In genomic region chr12:11902525-11902875, GRCh38 we compare ENCODE assay signal across 21 cellular contexts.
DNase-seq lines count a peak whose midpoint lies in the region; ATAC-seq and TF ChIP-seq lines count a peak whose summit lies in the region.
"Had no signal": no experiment of that assay in that cellular context is flagged by ENCODE, and none has a peak within 500 bp of the region (broad histone marks: within the 10 kb centered on the region; RNA-seq: fewer than 3 reads in every experiment).

No MANE protein-coding gene starts in this region.

- peaks cover 42% of the 10 kb centered on the region for H3K4me1 Mint-ChIP-seq in activated naive CD4-positive, alpha-beta T cell treated with anti-CD3 and anti-CD28 coated beads, Interleukin-2, amount 10 ng/mL, durations not matched to agents 7 days and 5 days
- peaks cover 45% of the 10 kb centered on the region for H3K4me1 Mint-ChIP-seq in activated CD8-positive, alpha-beta T cell treated with anti-CD3 and anti-CD28 coated beads for 36 hours (ENCODE audit: low read depth)
- H3K4me1 Mint-ChIP-seq in stimulated activated naive CD8-positive, alpha-beta T cell treated with anti-CD3 and anti-CD28 coated beads, Interleukin-15, Interleukin-2, amounts not matched to agents 100 ng/mL and 50 ng/mL, for 24 hours (ENCODE audit: low read depth): peaks cover 39% of the 10 kb centered on the region

- POLR2A ChIA-PET in activated CD8-positive, alpha-beta T cell treated with anti-CD3 and anti-CD28 coated beads for 36 hours (lab: Charles Lee): interaction anchor here (1.3 kb wide), 1 partner anchor 107 kb away, joined by 11 read pairs; no protein-coding TSS in a partner anchor

- H3K9me3 Mint-ChIP-seq in activated naive CD4-positive, alpha-beta T cell treated with anti-CD3 and anti-CD28 coated beads, Interleukin-2, amount 10 ng/mL, durations not matched to agents 7 days and 5 days: peaks cover 6% of the 10 kb centered on the region
- peaks cover 7% of the 10 kb centered on the region for H3K9me3 Mint-ChIP-seq in activated CD8-positive, alpha-beta T cell treated with anti-CD3 and anti-CD28 coated beads for 36 hours
- H3K9me3 Mint-ChIP-seq in stimulated activated naive CD8-positive, alpha-beta T cell treated with anti-CD3 and anti-CD28 coated beads, Interleukin-15, Interleukin-2, amounts not matched to agents 100 ng/mL and 50 ng/mL, for 24 hours: peaks cover 13% of the 10 kb centered on the region

- H3K27me3 Mint-ChIP-seq in activated naive CD4-positive, alpha-beta T cell treated with anti-CD3 and anti-CD28 coated beads, Interleukin-2, amount 10 ng/mL, durations not matched to agents 7 days and 5 days: peaks cover 3% of the 10 kb centered on the region
- peaks cover 5% of the 10 kb centered on the region for H3K27me3 Mint-ChIP-seq in activated CD8-positive, alpha-beta T cell treated with anti-CD3 and anti-CD28 coated beads for 36 hours
- H3K27me3 Mint-ChIP-seq in stimulated activated naive CD8-positive, alpha-beta T cell treated with anti-CD3 and anti-CD28 coated beads, Interleukin-15, Interleukin-2, amounts not matched to agents 100 ng/mL and 50 ng/mL, for 24 hours: peaks cover 5% of the 10 kb centered on the region
- H3K27me3 Mint-ChIP-seq: activated naive CD8-positive, alpha-beta T cell; dendritic cell treated with granulocyte-macrophage colony-stimulating factor and Interleukin-4, amounts not matched to agents 40 ng/mL and 50 ng/mL, for 4 days had no signal

- no peak for DNase-seq in activated naive CD4-positive, alpha-beta T cell treated with anti-CD3 and anti-CD28 coated beads, Interleukin-2, amount 10 ng/mL, durations not matched to agents 7 days and 5 days
- DNase-seq in activated naive CD4-positive, alpha-beta T cell (lab: John Stamatoyannopoulos, UW): no peak
- no peak for DNase-seq in activated CD8-positive, alpha-beta T cell treated with anti-CD3 and anti-CD28 coated beads for 36 hours
- DNase-seq in EL: no peak
- no peak for DNase-seq in NCI-H1048 (lab: John Stamatoyannopoulos, UW)
- DNase-seq in AML-193 (lab: John Stamatoyannopoulos, UW): no peak
- DNase-seq: Caco-2, foreskin fibroblast, GM23248, kidney, natural killer cell, NCI-H1694 treated with DMSO at 0.1 percent for 48 hours, NCI-H2227 treated with DMSO at 0.1 percent for 48 hours, posterior cingulate gyrus, substantia nigra, SW 1271 had no signal

- ATAC-seq in HG02852 (IDR thresholded peaks at IDR 0.05; ENCODE audit: unreplicated experiment): peak; percentile 37
- ATAC-seq in activated CD8-positive, alpha-beta T cell treated with anti-CD3 and anti-CD28 coated beads for 36 hours: no peak
- ATAC-seq: natural killer cell had no signal

- CTCF ChIA-PET in activated naive CD4-positive, alpha-beta T cell treated with anti-CD3 and anti-CD28 coated beads, Interleukin-2, amount 10 ng/mL, durations not matched to agents 7 days and 5 days (lab: Charles Lee): interaction anchor here (1.8 kb wide), 1 partner anchor 131 kb away, joined by 4 read pairs; no protein-coding TSS in a partner anchor
- CTCF ChIA-PET in activated CD8-positive, alpha-beta T cell treated with anti-CD3 and anti-CD28 coated beads for 36 hours (lab: Charles Lee): interaction anchor here (0.9 to 1.4 kb wide), 2 partner anchors 130 to 136 kb away, joined by 3 to 4 read pairs; no protein-coding TSS in a partner anchor

- H3K27ac Mint-ChIP-seq in activated naive CD4-positive, alpha-beta T cell treated with anti-CD3 and anti-CD28 coated beads, Interleukin-2, amount 10 ng/mL, durations not matched to agents 7 days and 5 days: peak overlapping the region; percentile 73
- peak overlapping the region; percentile 69 for H3K27ac Mint-ChIP-seq in activated CD8-positive, alpha-beta T cell treated with anti-CD3 and anti-CD28 coated beads for 36 hours
- H3K27ac Mint-ChIP-seq in stimulated activated naive CD8-positive, alpha-beta T cell treated with anti-CD3 and anti-CD28 coated beads, Interleukin-15, Interleukin-2, amounts not matched to agents 100 ng/mL and 50 ng/mL, for 24 hours: peak overlapping the region; percentile 80
- H3K27ac Mint-ChIP-seq: dendritic cell treated with granulocyte-macrophage colony-stimulating factor and Interleukin-4, amounts not matched to agents 40 ng/mL and 50 ng/mL, for 4 days; memory B cell; natural killer cell had no signal

- H3K36me3 Mint-ChIP-seq in activated naive CD4-positive, alpha-beta T cell treated with anti-CD3 and anti-CD28 coated beads, Interleukin-2, amount 10 ng/mL, durations not matched to agents 7 days and 5 days: peaks cover 5% of the 10 kb centered on the region
- peaks cover 4% of the 10 kb centered on the region for H3K36me3 Mint-ChIP-seq in activated CD8-positive, alpha-beta T cell treated with anti-CD3 and anti-CD28 coated beads for 36 hours (ENCODE audit: low read depth)
- peaks cover 10% of the 10 kb centered on the region for H3K36me3 Mint-ChIP-seq in stimulated activated naive CD8-positive, alpha-beta T cell treated with anti-CD3 and anti-CD28 coated beads, Interleukin-15, Interleukin-2, amounts not matched to agents 100 ng/mL and 50 ng/mL, for 24 hours (ENCODE audit: low read depth)

- intact Hi-C loops in activated CD8-positive, alpha-beta T cell treated with anti-CD3 and anti-CD28 coated beads for 36 hours (cut with micrococcal nuclease): loop anchor here (2.0 to 10.0 kb wide), 3 partner anchors 78 to 248 kb away; no protein-coding TSS in a partner anchor

- no peak for TF ChIP-seq CTCF in activated CD8-positive, alpha-beta T cell treated with anti-CD3 and anti-CD28 coated beads for 36 hours (IDR thresholded peaks at IDR 0.05)

- H3K4me3 Mint-ChIP-seq in activated naive CD4-positive, alpha-beta T cell treated with anti-CD3 and anti-CD28 coated beads, Interleukin-2, amount 10 ng/mL, durations not matched to agents 7 days and 5 days: peak overlapping the region; percentile 28
- peak overlapping the region; percentile 26 for H3K4me3 Mint-ChIP-seq in activated CD8-positive, alpha-beta T cell treated with anti-CD3 and anti-CD28 coated beads for 36 hours
- peak overlapping the region; percentile 55 for H3K4me3 Mint-ChIP-seq in stimulated activated naive CD8-positive, alpha-beta T cell treated with anti-CD3 and anti-CD28 coated beads, Interleukin-15, Interleukin-2, amounts not matched to agents 100 ng/mL and 50 ng/mL, for 24 hours
- H3K4me3 Mint-ChIP-seq: activated naive CD8-positive, alpha-beta T cell; dendritic cell treated with granulocyte-macrophage colony-stimulating factor and Interleukin-4, amounts not matched to agents 40 ng/mL and 50 ng/mL, for 4 days; memory B cell; natural killer cell had no signal
